1 cellular context compared by ENCODE assay signal in genomic region chr1:228265167-228265566, GRCh38.
A peak's percentile ranks its signal among the peaks of the same experiment; 100 is the strongest.
TF ChIP-seq lines count a peak whose summit lies in the region.

No MANE protein-coding gene starts in this region.

TF ChIP-seq in K562, 482 proteins besides CTCF, POLR2A, EP300 and RAD21 (continued from another document and continues in another):
- TF ChIP-seq ZNF398 (CRISPR knock-in tag; IDR thresholded peaks at IDR 0.05) (no peak), NUFIP1 (IDR thresholded peaks at IDR 0.05; ENCODE audit: partially characterized antibody) (no peak), ARID3B (CRISPR knock-in tag; IDR thresholded peaks at IDR 0.05; ENCODE audit: borderline replicate concordance) (no peak), GATAD2B (IDR thresholded peaks at IDR 0.05; ENCODE audit: borderline replicate concordance) (no peak), NR2C1 (IDR thresholded peaks at IDR 0.05) (0 out of 2 replicates have a peak, but pooled peaks have one; percentile 5), NR2C1 (tag; IDR thresholded peaks at IDR 0.05) (no peak), E2F3 (CRISPR knock-in tag; IDR thresholded peaks at IDR 0.05) (no peak), L3MBTL2 (IDR thresholded peaks at IDR 0.05) (no peak), CREB5 (CRISPR knock-in tag; IDR thresholded peaks at IDR 0.05) (no peak), VEZF1 (CRISPR knock-in tag; IDR thresholded peaks at IDR 0.05) (peak; percentile 37; the same call in 1 of the 2 replicates), RFX7 (CRISPR knock-in tag; IDR thresholded peaks at IDR 0.05) (no peak), HCFC1 (IDR thresholded peaks at IDR 0.05; ENCODE audit: low read depth, low read length) (no peak), GTF2F1 (IDR thresholded peaks at IDR 0.05; ENCODE audit: low read depth, low read length) (no peak), ILF3 (IDR thresholded peaks at IDR 0.05; ENCODE audit: borderline replicate concordance) (no peak), ZNF584 (CRISPR knock-in tag; IDR thresholded peaks at IDR 0.05; ENCODE audit: low read depth) (no peak), XRCC3 (IDR thresholded peaks at IDR 0.05) (no peak), NFIX (CRISPR knock-in tag; IDR thresholded peaks at IDR 0.05; ENCODE audit: low read depth) (no peak), ATF4 (CRISPR knock-in tag; IDR thresholded peaks at IDR 0.05) (peak; percentile 89), MEIS2 (IDR thresholded peaks at IDR 0.05; ENCODE audit: partially characterized antibody) (no peak), GATA2 (CRISPR knock-in tag; IDR thresholded peaks at IDR 0.05) (no peak), NFATC3 (IDR thresholded peaks at IDR 0.05) (no peak), ZSCAN29 (IDR thresholded peaks at IDR 0.05) (no peak), ZNF347 (CRISPR knock-in tag; IDR thresholded peaks at IDR 0.05; ENCODE audit: low read depth) (no peak), CEBPB (tag; IDR thresholded peaks at IDR 0.05) (peak; percentile 74), PBX2 (CRISPR knock-in tag; IDR thresholded peaks at IDR 0.05; ENCODE audit: low read depth) (no peak), PBX2 (tag; conservative IDR thresholded peaks at IDR 0.05; ENCODE audit: low read depth) (no peak), ZNF140 (CRISPR knock-in tag; IDR thresholded peaks at IDR 0.05) (no peak), DEAF1 (CRISPR knock-in tag; IDR thresholded peaks at IDR 0.05) (no peak; the same call in 1 of the 2 replicates), SP2 (IDR thresholded peaks at IDR 0.05; ENCODE audit: extremely low read depth, low read depth, low read length, poor library complexity, severe bottlenecking) (no peak), ADNP (tag; IDR thresholded peaks at IDR 0.05) (no peak), ATF1 (CRISPR knock-in tag; IDR thresholded peaks at IDR 0.05) (no peak), ATF1 (tag; IDR thresholded peaks at IDR 0.05) (peak; percentile 18; the same call in 1 of the 2 replicates), XRCC4 (IDR thresholded peaks at IDR 0.05; ENCODE audit: extremely low read depth, insufficient read depth, insufficient read length) (no peak), PCBP1 (IDR thresholded peaks at IDR 0.05; ENCODE audit: low read depth, low read length, poor library complexity, severe bottlenecking) (no peak), ZNF512 (tag; IDR thresholded peaks at IDR 0.05) (no peak), LARP7 (IDR thresholded peaks at IDR 0.05) (no peak), ATF6 (CRISPR knock-in tag; IDR thresholded peaks at IDR 0.05) (no peak), GTF2E2 (tag; IDR thresholded peaks at IDR 0.05) (no peak), ZNF589 (CRISPR knock-in tag; IDR thresholded peaks at IDR 0.05; ENCODE audit: low read depth) (no peak), HOXB6 (CRISPR knock-in tag; IDR thresholded peaks at IDR 0.05; ENCODE audit: borderline replicate concordance) (no peak), SRSF3 (IDR thresholded peaks at IDR 0.05; ENCODE audit: insufficient read depth, low read length) (no peak), ZC3H4 (CRISPR knock-in tag; IDR thresholded peaks at IDR 0.05; ENCODE audit: borderline replicate concordance) (no peak)
